8 cellular contexts compared by ENCODE assay signal in the genomic region with DNA sequence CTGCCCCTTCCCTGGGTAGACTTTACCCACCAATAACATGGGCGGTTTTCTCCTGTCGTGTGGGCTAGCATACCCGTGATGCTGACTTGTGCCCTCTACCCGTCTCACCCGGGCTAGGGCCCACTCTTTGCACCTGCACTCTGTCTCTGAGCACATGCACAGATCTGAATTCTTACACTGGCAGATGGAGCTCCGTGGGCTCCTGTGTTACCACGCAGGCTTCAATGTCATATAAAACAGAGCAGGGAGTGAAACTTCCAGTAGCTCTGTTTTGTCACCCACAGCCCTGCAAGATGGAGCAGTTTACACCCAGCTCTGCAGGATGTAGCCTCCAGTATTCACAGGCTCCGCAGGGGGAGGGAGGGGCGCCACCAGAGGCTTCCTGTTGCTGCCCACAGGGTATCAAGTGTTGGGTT. TPM values are rescaled to one million over a fixed set of nuclear protein-coding genes. Genes with fewer than 3 reads are reported as not detected.
DNase-seq lines count a peak whose midpoint lies in the region; ATAC-seq and TF ChIP-seq lines count a peak whose summit lies in the region.

No MANE protein-coding gene starts in this region.

- peaks cover 49% of the 10 kb centered on the region for H3K79me2 ChIP-seq in ACC112 (ENCODE audit: control insufficient read depth, insufficient read depth, low read length, unreplicated experiment)

- no peaks in the 10 kb centered on the region for H3K9me3 Mint-ChIP-seq in activated T-helper 2 cell treated with anti-CD3 and anti-CD28 coated beads, Interferon-gamma antibody, Interleukin-2, Interleukin-4, amounts not matched to agents 10 μg/mL and 5 μg/mL and 100 μg/mL, durations not matched to agents 14 hours and 24 hours and 36 hours

- H3K9me3 ChIP-seq in lower lobe of right lung (no peaks in the 10 kb centered on the region), MG63 (no peaks in the 10 kb centered on the region)

- H3K27ac Mint-ChIP-seq in activated T-helper 2 cell treated with anti-CD3 and anti-CD28 coated beads, Interferon-gamma antibody, Interleukin-2, Interleukin-4, amounts not matched to agents 10 μg/mL and 5 μg/mL and 100 μg/mL, durations not matched to agents 14 hours and 24 hours and 36 hours, result peak overlapping the region; percentile 83

- H3K36me3 ChIP-seq in ACC112 (ENCODE audit: insufficient read depth, low read length), result no peaks in the 10 kb centered on the region
- peaks cover 5% of the 10 kb centered on the region for H3K36me3 ChIP-seq in lower lobe of right lung
- H3K36me3 ChIP-seq in MG63, result no peaks in the 10 kb centered on the region; the same call in 1 of the 2 replicates

- DNase-seq in KBM-7 (peak; percentile 32), lower lobe of right lung (no peak), NCI-H1930 (lab: John Stamatoyannopoulos, UW) (no peak), MG63 (no peak), GM19240 (ENCODE audit: insufficient read length, low spot score) (no peak)
- peak; percentile 55 for DNase-seq in activated T-helper 2 cell treated with anti-CD3 and anti-CD28 coated beads, Interferon-gamma antibody, Interleukin-2, Interleukin-4, amounts not matched to agents 10 μg/mL and 5 μg/mL and 100 μg/mL, durations not matched to agents 14 hours and 24 hours and 36 hours (ENCODE audit: low spot score)

- ATAC-seq in lower lobe of right lung (no peak), GM21576 (IDR thresholded peaks at IDR 0.05; ENCODE audit: unreplicated experiment) (no peak)

- peaks cover 14% of the 10 kb centered on the region for H3K4me1 ChIP-seq in ACC112 (ENCODE audit: control insufficient read depth, insufficient read depth, low read length, unreplicated experiment)
- peaks cover 80% of the 10 kb centered on the region for H3K4me1 ChIP-seq in lower lobe of right lung

- peak overlapping the region; percentile 90 for H3K4me3 ChIP-seq in ACC112 (ENCODE audit: low read depth, low read length)
- H3K4me3 ChIP-seq in lower lobe of right lung, result peak overlapping the region; percentile 75
- H3K4me3 ChIP-seq in MG63, result no peak overlapping the region

- TF ChIP-seq CTCF in lower lobe of right lung (IDR thresholded peaks at IDR 0.05), result no peak

- H3K27me3 ChIP-seq in ACC112 (ENCODE audit: insufficient read depth, low read length) (no peaks in the 10 kb centered on the region), lower lobe of right lung (ENCODE audit: low read depth) (no peaks in the 10 kb centered on the region), MG63 (no peaks in the 10 kb centered on the region)

- H3K27me3 Mint-ChIP-seq in activated T-helper 2 cell treated with anti-CD3 and anti-CD28 coated beads, Interferon-gamma antibody, Interleukin-2, Interleukin-4, amounts not matched to agents 10 μg/mL and 5 μg/mL and 100 μg/mL, durations not matched to agents 14 hours and 24 hours and 36 hours (ENCODE audit: low read depth), result peaks cover 4% of the 10 kb centered on the region

- in situ Hi-C loops in KBM-7 (cut with MboI; ENCODE audit: low pct_unique_long_range_greater_than_20kb, low sequenced_read_pairs), result no loop called here

- intact Hi-C loops in activated T-helper 2 cell treated with anti-CD3 and anti-CD28 coated beads, Interferon-gamma antibody, Interleukin-2, Interleukin-4, amounts not matched to agents 10 μg/mL and 5 μg/mL and 100 μg/mL, durations not matched to agents 14 hours and 24 hours and 36 hours (cut with micrococcal nuclease), result loop anchor here (1.0 to 5.0 kb wide), 4 partner anchors 12 to 268 kb away; partner anchors contain the start of genes ATG13, HARBI1 and PHF21A
- intact Hi-C loops in lower lobe of right lung (cut with DNase I), result no loop called here

- no peak overlapping the region for H2AFZ ChIP-seq in ACC112 (ENCODE audit: low read length, unreplicated experiment)

- H3K27ac ChIP-seq in ACC112 (ENCODE audit: low read depth, low read length), result no peak overlapping the region
- peak overlapping the region; percentile 37 for H3K27ac ChIP-seq in lower lobe of right lung

- H3K36me3 Mint-ChIP-seq in activated T-helper 2 cell treated with anti-CD3 and anti-CD28 coated beads, Interferon-gamma antibody, Interleukin-2, Interleukin-4, amounts not matched to agents 10 μg/mL and 5 μg/mL and 100 μg/mL, durations not matched to agents 14 hours and 24 hours and 36 hours (ENCODE audit: low read depth), result peaks cover 22% of the 10 kb centered on the region

- H3K4me3 Mint-ChIP-seq in activated T-helper 2 cell treated with anti-CD3 and anti-CD28 coated beads, Interferon-gamma antibody, Interleukin-2, Interleukin-4, amounts not matched to agents 10 μg/mL and 5 μg/mL and 100 μg/mL, durations not matched to agents 14 hours and 24 hours and 36 hours (ENCODE audit: low read depth), result peak overlapping the region; percentile 84

- H3K4me1 Mint-ChIP-seq in activated T-helper 2 cell treated with anti-CD3 and anti-CD28 coated beads, Interferon-gamma antibody, Interleukin-2, Interleukin-4, amounts not matched to agents 10 μg/mL and 5 μg/mL and 100 μg/mL, durations not matched to agents 14 hours and 24 hours and 36 hours (ENCODE audit: low read depth), result peaks cover 62% of the 10 kb centered on the region

RNA-seq across cellular contexts. Expression of gene DGKZ, which starts 1.7 kb away (rescaled TPM):
- total RNA-seq in activated T-helper 2 cell treated with anti-CD3 and anti-CD28 coated beads, Interferon-gamma antibody, Interleukin-2, Interleukin-4, amounts not matched to agents 10 μg/mL and 5 μg/mL and 100 μg/mL, durations not matched to agents 14 hours and 24 hours and 36 hours, result 82.3 and 86.1 TPM in 2 replicates
- total RNA-seq in lower lobe of right lung, result 55.3 TPM
- total RNA-seq in MG63 (2014; rRNA removed; shearing (Covaris generic); ENCODE audit: low replicate concordance), result 33.4 and 45.4 TPM in 2 replicates

RNA-seq across cellular contexts. Expression of gene MDK, which starts 32.5 kb away (rescaled TPM):
- 2.8 and 4.5 TPM in 2 replicates for total RNA-seq in activated T-helper 2 cell treated with anti-CD3 and anti-CD28 coated beads, Interferon-gamma antibody, Interleukin-2, Interleukin-4, amounts not matched to agents 10 μg/mL and 5 μg/mL and 100 μg/mL, durations not matched to agents 14 hours and 24 hours and 36 hours
- 26.1 TPM for total RNA-seq in lower lobe of right lung
- total RNA-seq in MG63 (2014; rRNA removed; shearing (Covaris generic); ENCODE audit: low replicate concordance), result 0.82 and 2.8 TPM in 2 replicates

RNA-seq across cellular contexts. Expression of gene CHRM4, which starts 42.6 kb away (rescaled TPM):
- 0.11 and 0.23 TPM in 2 replicates for total RNA-seq in activated T-helper 2 cell treated with anti-CD3 and anti-CD28 coated beads, Interferon-gamma antibody, Interleukin-2, Interleukin-4, amounts not matched to agents 10 μg/mL and 5 μg/mL and 100 μg/mL, durations not matched to agents 14 hours and 24 hours and 36 hours
- total RNA-seq in lower lobe of right lung, result not detected
- total RNA-seq in MG63 (2014; rRNA removed; shearing (Covaris generic); ENCODE audit: low replicate concordance), result not detected in 2 replicates

Comparison
In these comparisons a context has a peak if more than half of its experiments do, and no peak if none do; other contexts are left out.
1. DNase-seq: peak in KBM-7 (single experiment) and activated T-helper 2 cell treated with anti-CD3 and anti-CD28 coated beads, Interferon-gamma antibody, Interleukin-2, Interleukin-4, amounts not matched to agents 10 μg/mL and 5 μg/mL and 100 μg/mL, durations not matched to agents 14 hours and 24 hours and 36 hours (single experiment); none in lower lobe of right lung (single experiment), NCI-H1930 (0 of 2), MG63 (single experiment) and GM19240 (single experiment).